In the genomic region with DNA sequence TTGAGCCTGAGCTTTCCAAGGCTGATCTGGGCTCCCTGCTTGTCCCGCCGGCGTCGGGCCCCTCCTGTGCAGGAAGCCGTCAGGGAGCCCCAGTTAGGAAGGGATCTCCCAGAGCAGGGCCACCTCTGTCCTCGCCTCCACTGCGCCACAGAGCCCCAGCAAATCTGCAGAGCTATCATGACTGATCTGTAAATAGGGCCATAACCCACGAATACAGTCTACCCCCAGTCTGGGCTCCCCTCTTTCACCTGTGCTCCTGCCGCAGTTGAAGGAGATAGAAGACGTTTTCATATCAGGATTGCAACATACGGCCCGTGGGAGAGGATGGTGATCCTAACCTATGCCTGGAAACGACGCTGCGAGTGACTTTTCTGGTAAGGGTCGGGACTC, we compare ENCODE assay signal across 2 cellular contexts.
TF ChIP-seq lines count a peak whose summit lies in the region.

No MANE protein-coding gene starts in this region.

TF ChIP-seq in SK-N-SH, 30 proteins besides CTCF, POLR2A, EP300 and RAD21 (continued from another document):
- TF ChIP-seq, protein P1, sequence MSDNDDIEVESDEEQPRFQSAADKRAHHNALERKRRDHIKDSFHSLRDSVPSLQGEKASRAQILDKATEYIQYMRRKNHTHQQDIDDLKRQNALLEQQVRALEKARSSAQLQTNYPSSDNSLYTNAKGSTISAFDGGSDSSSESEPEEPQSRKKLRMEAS (IDR thresholded peaks at IDR 0.05; ENCODE audit: low read depth) = no peak
- TF ChIP-seq ELF1 (IDR thresholded peaks at IDR 0.05) (no peak), YY1 (IDR thresholded peaks at IDR 0.05; ENCODE audit: low read depth) (no peak), RFX5 (IDR thresholded peaks at IDR 0.05; ENCODE audit: low read length) (no peak), RCOR1 (IDR thresholded peaks at IDR 0.05; ENCODE audit: low read length) (no peak), SMC3 (IDR thresholded peaks at IDR 0.05; ENCODE audit: low read depth, low read length) (no peak), NRF1 (IDR thresholded peaks at IDR 0.05; ENCODE audit: low read depth, low read length) (no peak), MEF2A (IDR thresholded peaks at IDR 0.05; ENCODE audit: borderline replicate concordance, low read depth) (no peak), TAF1 (IDR thresholded peaks at IDR 0.05; ENCODE audit: borderline replicate concordance, low read depth, low read length) (no peak), MXI1 (IDR thresholded peaks at IDR 0.05; ENCODE audit: low read depth, low read length) (no peak), SIN3A (IDR thresholded peaks at IDR 0.05; ENCODE audit: borderline replicate concordance, low read depth, low read length) (no peak), FOSL2 (IDR thresholded peaks at IDR 0.05; ENCODE audit: borderline replicate concordance, low read depth) (no peak), POLR2AphosphoS5 (IDR thresholded peaks at IDR 0.05; ENCODE audit: low read depth, low read length) (no peak), EZH2phosphoT487 (IDR thresholded peaks at IDR 0.05; ENCODE audit: borderline replicate concordance, low read depth) (no peak)
- TF ChIP-seq, protein P2, sequence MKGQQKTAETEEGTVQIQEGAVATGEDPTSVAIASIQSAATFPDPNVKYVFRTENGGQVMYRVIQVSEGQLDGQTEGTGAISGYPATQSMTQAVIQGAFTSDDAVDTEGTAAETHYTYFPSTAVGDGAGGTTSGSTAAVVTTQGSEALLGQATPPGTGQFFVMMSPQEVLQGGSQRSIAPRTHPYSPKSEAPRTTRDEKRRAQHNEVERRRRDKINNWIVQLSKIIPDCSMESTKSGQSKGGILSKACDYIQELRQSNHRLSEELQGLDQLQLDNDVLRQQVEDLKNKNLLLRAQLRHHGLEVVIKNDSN (IDR thresholded peaks at IDR 0.05; ENCODE audit: borderline replicate concordance, low read depth) = no peak

TF ChIP-seq in SK-N-SH treated with all-trans-retinoic acid at 6 μM for 48 hours, 23 proteins besides CTCF, POLR2A, EP300 and RAD21:
- TF ChIP-seq, protein P3, sequence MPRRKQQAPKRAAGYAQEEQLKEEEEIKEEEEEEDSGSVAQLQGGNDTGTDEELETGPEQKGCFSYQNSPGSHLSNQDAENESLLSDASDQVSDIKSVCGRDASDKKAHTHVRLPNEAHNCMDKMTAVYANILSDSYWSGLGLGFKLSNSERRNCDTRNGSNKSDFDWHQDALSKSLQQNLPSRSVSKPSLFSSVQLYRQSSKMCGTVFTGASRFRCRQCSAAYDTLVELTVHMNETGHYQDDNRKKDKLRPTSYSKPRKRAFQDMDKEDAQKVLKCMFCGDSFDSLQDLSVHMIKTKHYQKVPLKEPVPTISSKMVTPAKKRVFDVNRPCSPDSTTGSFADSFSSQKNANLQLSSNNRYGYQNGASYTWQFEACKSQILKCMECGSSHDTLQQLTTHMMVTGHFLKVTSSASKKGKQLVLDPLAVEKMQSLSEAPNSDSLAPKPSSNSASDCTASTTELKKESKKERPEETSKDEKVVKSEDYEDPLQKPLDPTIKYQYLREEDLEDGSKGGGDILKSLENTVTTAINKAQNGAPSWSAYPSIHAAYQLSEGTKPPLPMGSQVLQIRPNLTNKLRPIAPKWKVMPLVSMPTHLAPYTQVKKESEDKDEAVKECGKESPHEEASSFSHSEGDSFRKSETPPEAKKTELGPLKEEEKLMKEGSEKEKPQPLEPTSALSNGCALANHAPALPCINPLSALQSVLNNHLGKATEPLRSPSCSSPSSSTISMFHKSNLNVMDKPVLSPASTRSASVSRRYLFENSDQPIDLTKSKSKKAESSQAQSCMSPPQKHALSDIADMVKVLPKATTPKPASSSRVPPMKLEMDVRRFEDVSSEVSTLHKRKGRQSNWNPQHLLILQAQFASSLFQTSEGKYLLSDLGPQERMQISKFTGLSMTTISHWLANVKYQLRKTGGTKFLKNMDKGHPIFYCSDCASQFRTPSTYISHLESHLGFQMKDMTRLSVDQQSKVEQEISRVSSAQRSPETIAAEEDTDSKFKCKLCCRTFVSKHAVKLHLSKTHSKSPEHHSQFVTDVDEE (CRISPR knock-in tag; IDR thresholded peaks at IDR 0.05) = no peak
- TF ChIP-seq ESRRG (CRISPR knock-in tag; IDR thresholded peaks at IDR 0.05) = no peak
- TF ChIP-seq CSDC2 (CRISPR knock-in tag; IDR thresholded peaks at IDR 0.05) = no peak
- no peak for TF ChIP-seq ZFP3 (CRISPR knock-in tag; IDR thresholded peaks at IDR 0.05)
- no peak for TF ChIP-seq OSR1 (CRISPR knock-in tag; IDR thresholded peaks at IDR 0.05)
- TF ChIP-seq, protein P4, sequence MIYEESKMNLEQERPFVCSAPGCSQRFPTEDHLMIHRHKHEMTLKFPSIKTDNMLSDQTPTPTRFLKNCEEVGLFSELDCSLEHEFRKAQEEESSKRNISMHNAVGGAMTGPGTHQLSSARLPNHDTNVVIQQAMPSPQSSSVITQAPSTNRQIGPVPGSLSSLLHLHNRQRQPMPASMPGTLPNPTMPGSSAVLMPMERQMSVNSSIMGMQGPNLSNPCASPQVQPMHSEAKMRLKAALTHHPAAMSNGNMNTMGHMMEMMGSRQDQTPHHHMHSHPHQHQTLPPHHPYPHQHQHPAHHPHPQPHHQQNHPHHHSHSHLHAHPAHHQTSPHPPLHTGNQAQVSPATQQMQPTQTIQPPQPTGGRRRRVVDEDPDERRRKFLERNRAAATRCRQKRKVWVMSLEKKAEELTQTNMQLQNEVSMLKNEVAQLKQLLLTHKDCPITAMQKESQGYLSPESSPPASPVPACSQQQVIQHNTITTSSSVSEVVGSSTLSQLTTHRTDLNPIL (CRISPR knock-in tag; IDR thresholded peaks at IDR 0.05; ENCODE audit: low read depth) = no peak
- no peak for TF ChIP-seq PPARA (CRISPR knock-in tag; IDR thresholded peaks at IDR 0.05; ENCODE audit: borderline replicate concordance)
- TF ChIP-seq RARB (CRISPR knock-in tag; IDR thresholded peaks at IDR 0.05) = no peak
- no peak for TF ChIP-seq GLIS3 (CRISPR knock-in tag; IDR thresholded peaks at IDR 0.05)
- no peak for TF ChIP-seq ARNTL (CRISPR knock-in tag; IDR thresholded peaks at IDR 0.05; ENCODE audit: borderline replicate concordance, low read depth)
